ENCODE assay signal across 8 cellular contexts in genomic region chr15:65049418-65049840, GRCh38. TPM values are rescaled to one million over a fixed set of nuclear protein-coding genes. Genes with fewer than 3 reads are reported as not detected.
DNase-seq lines count a peak whose midpoint lies in the region; ATAC-seq and TF ChIP-seq lines count a peak whose summit lies in the region.

No MANE protein-coding gene starts in this region.

- no peaks in the 10 kb centered on the region for H3K27me3 ChIP-seq in hepatocyte
- H3K27me3 ChIP-seq in MG63, result no peaks in the 10 kb centered on the region

- H3K9me2 ChIP-seq in hepatocyte (replicated peaks; ENCODE audit: insufficient read depth), result no peaks in the 10 kb centered on the region

- peak; percentile 94 for ATAC-seq in HG02798 (IDR thresholded peaks at IDR 0.05; ENCODE audit: poor library complexity, unreplicated experiment)

- H3K9me3 ChIP-seq in hepatocyte (ENCODE audit: low read depth) (no peaks in the 10 kb centered on the region), MG63 (no peaks in the 10 kb centered on the region)

- no peak overlapping the region for H2AFZ ChIP-seq in hepatocyte

- H3K27ac ChIP-seq in hepatocyte, result no peak overlapping the region

- peak; percentile 88 for DNase-seq in GM12864 (ENCODE audit: low read depth)
- peak; percentile 72 to 82 for DNase-seq in NCI-H187 (lab: John Stamatoyannopoulos, UW)
- DNase-seq in T-helper 9 cell, result peak; percentile 71
- DNase-seq in astrocyte of the hippocampus (ENCODE audit: low read depth, low spot score), result peak; percentile 96
- peak; percentile 92 for DNase-seq in hepatocyte (ENCODE audit: low spot score)
- peak; percentile 93 for DNase-seq in retina
- no peak for DNase-seq in MG63

- TF ChIP-seq CTCF in GM12864 (IDR thresholded peaks at IDR 0.05; ENCODE audit: low read depth, low read length, missing control alignments), result no peak
- TF ChIP-seq CTCF in hepatocyte (IDR thresholded peaks at IDR 0.05; ENCODE audit: poor library complexity), result no peak

- H3K4me3 ChIP-seq in GM12864 (ENCODE audit: low read depth, low read length) (peak overlapping the region; percentile 33), hepatocyte (no peak overlapping the region), MG63 (no peak overlapping the region)

- H3K36me3 ChIP-seq in hepatocyte (replicated peaks; ENCODE audit: insufficient read depth, low read depth), result no peaks in the 10 kb centered on the region
- no peaks in the 10 kb centered on the region for H3K36me3 ChIP-seq in MG63

- peaks cover 13% of the 10 kb centered on the region for H3K79me2 ChIP-seq in hepatocyte

- WGBS in hepatocyte (ENCODE audit: low lambda C conversion rate, missing lambda C conversion rate), result 14% methylated on average over 19 of the region's 19 CpGs

- H3K4me1 ChIP-seq in hepatocyte (ENCODE audit: insufficient read depth), result peaks cover 6% of the 10 kb centered on the region

- peak overlapping the region; percentile 70 for H3K4me2 ChIP-seq in hepatocyte

- no peaks in the 10 kb centered on the region for H4K20me1 ChIP-seq in hepatocyte (ENCODE audit: insufficient read depth, poor library complexity, severe bottlenecking)

RNA-seq across cellular contexts. Expression of gene SLC51B, which starts 4.2 kb away (rescaled TPM):
- 6.5 and 8.8 TPM in 2 replicates for total RNA-seq in hepatocyte
- polyA plus RNA-seq in hepatocyte, result 5.8 and 8.6 TPM in 2 replicates
- total RNA-seq in MG63 (2014; rRNA removed; shearing (Covaris generic); ENCODE audit: low replicate concordance), result not detected in 2 replicates

RNA-seq across cellular contexts. Expression of gene RASL12, which starts 18.4 kb away (rescaled TPM):
- total RNA-seq in hepatocyte, result 6.4 and 6.5 TPM in 2 replicates
- 4.6 and 5.1 TPM in 2 replicates for polyA plus RNA-seq in hepatocyte
- 2.7 and 4.7 TPM in 2 replicates for total RNA-seq in MG63 (2014; rRNA removed; shearing (Covaris generic); ENCODE audit: low replicate concordance)

RNA-seq across cellular contexts. Expression of gene MTFMT, which starts 20.0 kb away (rescaled TPM):
- total RNA-seq in hepatocyte, result 15.4 and 18.2 TPM in 2 replicates
- 16.8 TPM in 2 replicates for polyA plus RNA-seq in hepatocyte
- 17.8 and 21.5 TPM in 2 replicates for total RNA-seq in MG63 (2014; rRNA removed; shearing (Covaris generic); ENCODE audit: low replicate concordance)

RNA-seq across cellular contexts. Expression of gene KBTBD13, which starts 27.1 kb away (rescaled TPM):
- total RNA-seq in hepatocyte, result not detected in 2 replicates
- polyA plus RNA-seq in hepatocyte, result 0.10 and 0.56 TPM in 2 replicates
- not detected in 2 replicates for total RNA-seq in MG63 (2014; rRNA removed; shearing (Covaris generic); ENCODE audit: low replicate concordance)

RNA-seq across cellular contexts. Expression of gene SPG21, which starts 59.7 kb away (rescaled TPM):
- 86.4 and 111 TPM in 2 replicates for total RNA-seq in hepatocyte
- polyA plus RNA-seq in hepatocyte, result 138 and 149 TPM in 2 replicates
- 116 and 137 TPM in 2 replicates for total RNA-seq in MG63 (2014; rRNA removed; shearing (Covaris generic); ENCODE audit: low replicate concordance)
